ENCODE assay signal across 12 cellular contexts in genomic region chr11:69123593-69124545, GRCh38. TPM values are rescaled to one million over a fixed set of nuclear protein-coding genes. Genes with fewer than 3 reads are reported as not detected.
DNase-seq lines count a peak whose midpoint lies in the region; ATAC-seq and TF ChIP-seq lines count a peak whose summit lies in the region.
"Had no signal": no experiment of that assay in that cellular context is flagged by ENCODE, and none has a peak within 500 bp of the region (broad histone marks: within the 10 kb centered on the region; RNA-seq: fewer than 3 reads in every experiment).

No MANE protein-coding gene starts in this region.

- DNase-seq in activated T-cell treated with anti-CD3 and anti-CD28 coated beads for 24 hours (ENCODE audit: low read depth) (peak; percentile 28), activated B cell treated with CpG ODN at 0.5 μM for 24 hours (no peak), uterus (no peak), KBM-7 (no peak), NCI-H1694 (lab: John Stamatoyannopoulos, UW) (no peak)
- DNase-seq in activated T-cell treated with anti-CD3 and anti-CD28 coated beads, Interleukin-2, amount 50 U/mL, for 1 hour = no peak
- DNase-seq in stimulated activated naive B cell treated with anti-CD40 and anti-IgM and Interleukin-4, amounts not matched to agents 10 μg/mL and 1 μg/mL and 100 μg/mL, for 72 hours = no peak
- DNase-seq: AML-193, foreskin melanocyte, MM.1S had no signal

- in situ Hi-C loops in KBM-7 (cut with MboI; ENCODE audit: low pct_unique_long_range_greater_than_20kb, low sequenced_read_pairs) = no loop called here

- CTCF ChIA-PET in activated B cell treated with CpG ODN at 0.5 μM for 24 hours (lab: Charles Lee) = no interaction called here

- no peaks in the 10 kb centered on the region for H3K36me3 ChIP-seq in iPS-15b (ENCODE audit: control insufficient read depth, insufficient read depth, low read length)
- H3K36me3 ChIP-seq in uterus = no peaks in the 10 kb centered on the region

- no peak for TF ChIP-seq POLR2A in uterus (IDR thresholded peaks at IDR 0.05)

- H3K36me3 Mint-ChIP-seq in activated B cell treated with CpG ODN at 0.5 μM for 24 hours (ENCODE audit: low read depth) = no peaks in the 10 kb centered on the region
- H3K36me3 Mint-ChIP-seq in stimulated activated naive B cell treated with anti-CD40 and anti-IgM and Interleukin-4, amounts not matched to agents 10 μg/mL and 1 μg/mL and 100 μg/mL, for 72 hours = peaks cover 2 to 11% of the 10 kb centered on the region in 2 donors

- peaks cover 10% of the 10 kb centered on the region for H3K9me3 Mint-ChIP-seq in activated B cell treated with CpG ODN at 0.5 μM for 24 hours
- H3K9me3 Mint-ChIP-seq in stimulated activated naive B cell treated with anti-CD40 and anti-IgM and Interleukin-4, amounts not matched to agents 10 μg/mL and 1 μg/mL and 100 μg/mL, for 72 hours = peaks cover 15 to 16% of the 10 kb centered on the region in 2 donors

- no peak overlapping the region for H3K27ac Mint-ChIP-seq in activated B cell treated with CpG ODN at 0.5 μM for 24 hours
- H3K27ac Mint-ChIP-seq in stimulated activated naive B cell treated with anti-CD40 and anti-IgM and Interleukin-4, amounts not matched to agents 10 μg/mL and 1 μg/mL and 100 μg/mL, for 72 hours = peak overlapping the region; percentile 42

- H3K4me3 ChIP-seq in iPS-15b (ENCODE audit: low read depth, low read length) = peak overlapping the region; percentile 37
- no peak overlapping the region for H3K4me3 ChIP-seq in uterus

- H3K9me3 ChIP-seq in iPS-15b (ENCODE audit: control insufficient read depth, insufficient read depth, low read length) = no peaks in the 10 kb centered on the region
- no peaks in the 10 kb centered on the region for H3K9me3 ChIP-seq in uterus

- H3K4me3 Mint-ChIP-seq in activated B cell treated with CpG ODN at 0.5 μM for 24 hours = no peak overlapping the region
- H3K4me3 Mint-ChIP-seq in stimulated activated naive B cell treated with anti-CD40 and anti-IgM and Interleukin-4, amounts not matched to agents 10 μg/mL and 1 μg/mL and 100 μg/mL, for 72 hours = no peak overlapping the region

- peaks cover 7% of the 10 kb centered on the region for H3K4me1 ChIP-seq in iPS-15b (ENCODE audit: control insufficient read depth, insufficient read depth, low read length)
- no peaks in the 10 kb centered on the region for H3K4me1 ChIP-seq in uterus

- H3K4me1 Mint-ChIP-seq in activated B cell treated with CpG ODN at 0.5 μM for 24 hours = peaks cover 25% of the 10 kb centered on the region
- H3K4me1 Mint-ChIP-seq in stimulated activated naive B cell treated with anti-CD40 and anti-IgM and Interleukin-4, amounts not matched to agents 10 μg/mL and 1 μg/mL and 100 μg/mL, for 72 hours = peaks cover 19 to 24% of the 10 kb centered on the region in 2 donors

- peak; percentile 25 for ATAC-seq in activated B cell treated with CpG ODN at 0.5 μM for 24 hours (ENCODE audit: low read depth)
- peak; percentile 24 to 40 for ATAC-seq in stimulated activated naive B cell treated with anti-CD40 and anti-IgM and Interleukin-4, amounts not matched to agents 10 μg/mL and 1 μg/mL and 100 μg/mL, for 72 hours (replicated peaks)

- H3K9ac ChIP-seq in iPS-15b (ENCODE audit: low read depth, low read length) = no peak overlapping the region
- H3K9ac ChIP-seq: parathyroid adenoma had no signal

- H3K27me3 ChIP-seq in iPS-15b (ENCODE audit: control insufficient read depth, insufficient read depth, low read length) (no peaks in the 10 kb centered on the region), uterus (no peaks in the 10 kb centered on the region)

- intact Hi-C loops in activated B cell treated with CpG ODN at 0.5 μM for 24 hours (cut with micrococcal nuclease) (loop anchor here (5.0 kb wide), 1 partner anchor 43 kb away; no protein-coding TSS in a partner anchor), uterus (cut with DNase I; ENCODE audit: low total_unique reads) (no loop called here)

- peak overlapping the region in 1 of 2 donors; percentile 25 for H3K27ac ChIP-seq in uterus
- H3K27ac ChIP-seq: parathyroid adenoma had no signal

- POLR2A ChIA-PET in activated B cell treated with CpG ODN at 0.5 μM for 24 hours (lab: Charles Lee) = interaction anchor here (1.0 kb wide), 1 partner anchor 174 kb away, joined by 3 read pairs; no protein-coding TSS in a partner anchor

- TF ChIP-seq CTCF in activated B cell treated with CpG ODN at 0.5 μM for 24 hours (IDR thresholded peaks at IDR 0.05) (no peak), uterus (IDR thresholded peaks at IDR 0.05) (no peak)

- H3K27me3 Mint-ChIP-seq in activated B cell treated with CpG ODN at 0.5 μM for 24 hours = peaks cover 3% of the 10 kb centered on the region
- H3K27me3 Mint-ChIP-seq in stimulated activated naive B cell treated with anti-CD40 and anti-IgM and Interleukin-4, amounts not matched to agents 10 μg/mL and 1 μg/mL and 100 μg/mL, for 72 hours = peaks cover 6 to 8% of the 10 kb centered on the region in 2 donors

RNA-seq across cellular contexts. Expression of gene SMIM38, which starts 31.9 kb away (rescaled TPM):
- 2.2 and 2.7 TPM in 2 replicates for total RNA-seq in activated B cell treated with CpG ODN at 0.5 μM for 24 hours
- total RNA-seq in uterus = 1 to 10 TPM in 2 of 4 donors, under 1 TPM in 2; 0.29 to 7.5 (median 1.7) TPM
